In genomic region chr2:134625311-134625710, GRCh38 we compare ENCODE assay signal across 24 cellular contexts.
"Had no signal": no experiment of that assay in that cellular context is flagged by ENCODE, and none has a peak within 500 bp of the region (broad histone marks: within the 10 kb centered on the region; RNA-seq: fewer than 3 reads in every experiment).

No MANE protein-coding gene starts in this region.

- H3K9me3 ChIP-seq: MG63, SK-N-SH had no signal

- H3K27me3 ChIP-seq: MG63 had no signal

- DNase-seq: Kasumi-1, MG63, NCI-H1092, NCI-H1105 treated with DMSO at 0.1 percent for 48 hours, NCI-H1417 treated with DMSO at 0.1 percent for 48 hours, NCI-H146, NCI-H1694 treated with DMSO at 0.1 percent for 48 hours, NCI-H1930, NCI-H2081, NCI-H2171, NCI-H226, NCI-H446, NCI-H510A, NCI-H524 treated with DMSO at 0.1 percent for 48 hours, NCI-H69, NCI-H774, SHP77, SK-N-SH, SW 1271, T-cell had no signal

- H3K4me3 ChIP-seq: K562, MG63 had no signal

- FAIRE-seq: K562, RCC 7860 had no signal

- H3K27ac ChIP-seq: KMS-11, RWPE1 had no signal

- H3K36me3 ChIP-seq: MG63 had no signal
